7 cellular contexts compared by ENCODE assay signal in the genomic region with DNA sequence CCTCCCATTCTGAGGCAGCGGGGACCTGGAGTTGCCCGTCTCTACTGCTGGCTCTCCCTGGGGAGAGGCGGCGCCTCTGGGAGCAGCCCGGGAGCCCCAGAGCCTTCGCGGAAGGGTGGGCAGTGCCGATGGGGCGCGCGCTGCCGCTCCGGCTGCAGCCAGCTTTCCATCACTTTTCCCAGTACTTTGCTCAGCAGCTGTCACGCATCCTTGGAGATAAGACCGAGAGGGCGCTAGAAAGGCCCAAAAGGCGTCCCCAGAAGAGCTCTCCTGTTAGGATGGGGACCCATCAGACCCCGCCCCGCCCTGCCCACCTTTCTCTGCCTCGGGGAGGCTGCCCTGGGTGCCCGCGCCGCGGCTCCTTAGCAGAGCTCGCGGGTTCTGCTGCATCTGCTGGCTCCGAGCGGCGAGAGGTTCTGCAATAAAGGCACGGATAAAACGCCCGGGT. TPM values are rescaled to one million over a fixed set of nuclear protein-coding genes. Genes with fewer than 3 reads are reported as not detected.
DNase-seq lines count a peak whose midpoint lies in the region; ATAC-seq and TF ChIP-seq lines count a peak whose summit lies in the region.

No MANE protein-coding gene starts in this region.

- no peaks in the 10 kb centered on the region for H3K9me3 ChIP-seq in MG63
- H3K9me3 ChIP-seq in right atrium auricular region: no peaks in the 10 kb centered on the region
- no peaks in the 10 kb centered on the region for H3K9me3 ChIP-seq in psoas muscle

- intact Hi-C loops in psoas muscle (cut with DNase I): loop anchor here (5.0 kb wide), 3 partner anchors 551 to 726 kb away; no protein-coding TSS in a partner anchor

- DNase-seq in GM13976 (ENCODE audit: low spot score): peak; percentile 30
- DNase-seq in MG63: no peak
- DNase-seq in activated naive CD8-positive, alpha-beta T cell treated with anti-CD3 and anti-CD28 coated beads for 36 hours: no peak
- DNase-seq in right atrium auricular region (ENCODE audit: low spot score): no peak
- DNase-seq in psoas muscle: peak; percentile 21 to 51
- DNase-seq in NCI-H187 treated with DMSO at 0.1 percent for 48 hours (lab: John Stamatoyannopoulos, UW): no peak

- 1% methylated on average over 24 to 32 of the region's 32 CpGs for WGBS in psoas muscle, 3 donors

- H3K4me1 Mint-ChIP-seq in activated naive CD8-positive, alpha-beta T cell treated with anti-CD3 and anti-CD28 coated beads for 36 hours: peaks cover 10% of the 10 kb centered on the region

- no peaks in the 10 kb centered on the region for H3K36me3 Mint-ChIP-seq in activated naive CD8-positive, alpha-beta T cell treated with anti-CD3 and anti-CD28 coated beads for 36 hours

- peaks cover 20% of the 10 kb centered on the region for H3K27me3 ChIP-seq in MG63
- peaks cover 0 to 8% of the 10 kb centered on the region in 2 donors for H3K27me3 ChIP-seq in right atrium auricular region
- peaks cover 0 to 60% (median 7%) of the 10 kb centered on the region in 3 donors for H3K27me3 ChIP-seq in psoas muscle (ENCODE audit: insufficient read depth in 3 of 3, low read length in 2 of 3)

- TF ChIP-seq CTCF in GM13976 (IDR thresholded peaks at IDR 0.05; ENCODE audit: borderline replicate concordance, control extremely low read depth, extremely low read depth, insufficient read depth, missing control alignments) (no peak), right atrium auricular region (IDR thresholded peaks at IDR 0.05) (no peak), psoas muscle (IDR thresholded peaks at IDR 0.05) (no peak)

- no peaks in the 10 kb centered on the region for H3K9me3 Mint-ChIP-seq in activated naive CD8-positive, alpha-beta T cell treated with anti-CD3 and anti-CD28 coated beads for 36 hours

- no peaks in the 10 kb centered on the region for H3K36me3 ChIP-seq in MG63
- H3K36me3 ChIP-seq in right atrium auricular region: no peaks in the 10 kb centered on the region
- H3K36me3 ChIP-seq in psoas muscle (ENCODE audit: insufficient read depth in 1 of 2, low read depth in 1 of 2): no peaks in the 10 kb centered on the region

- ATAC-seq in psoas muscle (peak in 1 of 4 donors; percentile 24), GM21576 (IDR thresholded peaks at IDR 0.05; ENCODE audit: unreplicated experiment) (no peak)

- H3K4me3 ChIP-seq in MG63: peak overlapping the region; percentile 34
- H3K4me3 ChIP-seq in right atrium auricular region: peak overlapping the region; percentile 2 to 49
- peak overlapping the region; percentile 60 for H3K4me3 ChIP-seq in psoas muscle

- H3K27me3 Mint-ChIP-seq in activated naive CD8-positive, alpha-beta T cell treated with anti-CD3 and anti-CD28 coated beads for 36 hours: peaks cover 55% of the 10 kb centered on the region

- in situ Hi-C loops in GM13976 (cut with MboI; ENCODE audit: low sequenced_read_pairs, unreplicated experiment): loop anchor here (10.0 to 25.0 kb wide), 2 partner anchors 559 to 721 kb away; no protein-coding TSS in a partner anchor

- peak overlapping the region; percentile 53 for H3K4me3 Mint-ChIP-seq in activated naive CD8-positive, alpha-beta T cell treated with anti-CD3 and anti-CD28 coated beads for 36 hours

- no peak overlapping the region for H3K27ac Mint-ChIP-seq in activated naive CD8-positive, alpha-beta T cell treated with anti-CD3 and anti-CD28 coated beads for 36 hours

- no peak overlapping the region for H3K27ac ChIP-seq in right atrium auricular region
- H3K27ac ChIP-seq in psoas muscle: no peak overlapping the region

- peaks cover 0 to 17% of the 10 kb centered on the region in 2 donors for H3K4me1 ChIP-seq in right atrium auricular region
- peaks cover 8% of the 10 kb centered on the region for H3K4me1 ChIP-seq in psoas muscle

RNA-seq across cellular contexts. Expression of a gene that starts 0.5 kb away (rescaled TPM):
- total RNA-seq in MG63 (2014; rRNA removed; shearing (Covaris generic); ENCODE audit: low replicate concordance): not detected in 2 replicates
- not detected for total RNA-seq in activated naive CD8-positive, alpha-beta T cell treated with anti-CD3 and anti-CD28 coated beads for 36 hours
- total RNA-seq in right atrium auricular region (not detected), psoas muscle (under 1 TPM; 0.10 to 0.22 (median 0.21) TPM)
- polyA plus RNA-seq in psoas muscle: under 1 TPM; 0.12 to 0.17 (median 0.13) TPM

Comparison
In these comparisons a context has a peak if more than half of its experiments do, and no peak if none do; other contexts are left out.
1. DNase-seq: peak in GM13976 (single experiment) and psoas muscle (2 of 2); none in MG63 (single experiment), activated naive CD8-positive, alpha-beta T cell treated with anti-CD3 and anti-CD28 coated beads for 36 hours (single experiment), right atrium auricular region (single experiment) and NCI-H187 treated with DMSO at 0.1 percent for 48 hours (single experiment).
2. Peak in every context shown above with its lines, with median percentiles within 50 percentile points of each other: H3K4me3 ChIP-seq.